Comparison of ENCODE assay signal across 1 cellular context in genomic region chr5:131109540-131110255, GRCh38.
TF ChIP-seq lines count a peak whose summit lies in the region.

No MANE protein-coding gene starts in this region.

TF ChIP-seq in endothelial cell of umbilical vein, 7 proteins besides CTCF, POLR2A, EP300 and RAD21 (continued from another document):
- TF ChIP-seq MAX (IDR thresholded peaks at IDR 0.05; ENCODE audit: insufficient read depth, insufficient read length) (no peak), GATA2 (IDR thresholded peaks at IDR 0.05; ENCODE audit: insufficient read depth, insufficient read length, low read depth, low read length) (no peak), EZH2 (IDR thresholded peaks at IDR 0.05; ENCODE audit: borderline replicate concordance, low read depth, low read length, severe bottlenecking) (no peak), JUN (IDR thresholded peaks at IDR 0.05; ENCODE audit: borderline replicate concordance, insufficient read depth, insufficient read length, low read depth) (no peak), POLR2AphosphoS5 (IDR thresholded peaks at IDR 0.05; ENCODE audit: insufficient read depth, low read depth, low read length) (no peak), MYC (IDR thresholded peaks at IDR 0.05; ENCODE audit: low read depth, low read length) (no peak)
TF ChIP-seq in endothelial cell of umbilical vein: peak in this region for 0.
